Comparison of ENCODE assay signal across 1 cellular context in the genomic region with DNA sequence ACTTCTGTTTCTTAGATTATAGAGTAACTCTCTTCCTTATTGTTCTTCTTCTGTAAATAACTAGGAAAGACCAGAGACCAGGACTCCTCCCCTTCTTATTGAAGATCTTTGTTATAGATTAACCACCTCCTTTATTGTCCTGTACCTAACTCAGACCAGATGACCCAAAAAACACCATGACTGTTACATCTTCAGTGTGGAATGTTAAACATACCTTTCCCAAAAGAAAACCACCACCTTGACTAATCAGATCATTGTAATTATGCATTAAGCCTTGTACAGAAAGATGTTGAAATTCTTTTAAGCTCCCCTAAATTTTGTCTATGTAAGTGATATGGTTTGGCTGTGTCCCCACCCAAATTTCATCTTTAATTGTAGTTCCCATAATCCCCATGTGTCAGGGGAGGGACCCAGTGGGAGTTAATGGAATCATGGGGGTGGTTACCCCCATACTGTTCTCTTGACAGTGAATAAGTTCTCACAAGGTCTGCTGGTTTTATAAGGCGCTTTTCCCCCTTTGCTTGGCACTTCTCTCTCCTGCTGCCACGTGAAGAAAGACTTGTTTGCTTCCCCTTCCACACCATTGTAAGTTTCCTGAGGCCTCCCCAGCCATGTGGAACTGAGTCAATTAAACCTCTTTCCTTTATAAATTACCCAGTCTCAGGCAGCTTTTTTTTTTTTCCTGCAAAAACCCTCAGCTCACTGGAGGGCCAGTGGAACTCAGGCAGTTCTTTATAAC.
TF ChIP-seq lines count a peak whose summit lies in the region.

No MANE protein-coding gene starts in this region.

TF ChIP-seq in HepG2, 621 proteins besides CTCF, POLR2A, EP300 and RAD21 (continued from another document and continues in another):
- TF ChIP-seq ZSCAN30 (CRISPR knock-in tag; IDR thresholded peaks at IDR 0.05) (no peak), FLYWCH1 (CRISPR knock-in tag; IDR thresholded peaks at IDR 0.05) (no peak), RCOR2 (CRISPR knock-in tag; IDR thresholded peaks at IDR 0.05) (peak; percentile 61; the same call in 1 of the 2 replicates), HNRNPLL (IDR thresholded peaks at IDR 0.05; ENCODE audit: low read depth, low read length, poor library complexity, severe bottlenecking) (no peak), IRF2 (CRISPR knock-in tag; IDR thresholded peaks at IDR 0.05) (no peak), ZBTB7B (CRISPR knock-in tag; IDR thresholded peaks at IDR 0.05) (no peak), ZNF496 (CRISPR knock-in tag; IDR thresholded peaks at IDR 0.05; ENCODE audit: insufficient replicate concordance) (no peak), DPF2 (CRISPR knock-in tag; IDR thresholded peaks at IDR 0.05; ENCODE audit: borderline replicate concordance, low read depth) (no peak), KDM4B (CRISPR knock-in tag; IDR thresholded peaks at IDR 0.05) (no peak), ZNF570 (CRISPR knock-in tag; IDR thresholded peaks at IDR 0.05; ENCODE audit: borderline replicate concordance) (no peak), CBX1 (IDR thresholded peaks at IDR 0.05; ENCODE audit: low read depth) (no peak), EZH2 (conservative IDR thresholded peaks at IDR 0.05; ENCODE audit: low read depth, low read length) (no peak), GATA4 (IDR thresholded peaks at IDR 0.05; ENCODE audit: borderline replicate concordance, low read depth) (no peak), SCMH1 (CRISPR knock-in tag; IDR thresholded peaks at IDR 0.05; ENCODE audit: borderline replicate concordance) (no peak), ZNF143 (CRISPR knock-in tag; IDR thresholded peaks at IDR 0.05) (no peak), MIER3 (CRISPR knock-in tag; IDR thresholded peaks at IDR 0.05; ENCODE audit: borderline replicate concordance) (no peak), ZNF720 (CRISPR knock-in tag; IDR thresholded peaks at IDR 0.05) (no peak), SAFB2 (CRISPR knock-in tag; IDR thresholded peaks at IDR 0.05; ENCODE audit: borderline replicate concordance, low read depth) (no peak), NFKBIZ (CRISPR knock-in tag; IDR thresholded peaks at IDR 0.05) (no peak), HMG20A (CRISPR knock-in tag; IDR thresholded peaks at IDR 0.05; ENCODE audit: borderline replicate concordance) (peak; percentile 56; the same call in 1 of the 2 replicates), SMARCE1 (IDR thresholded peaks at IDR 0.05; ENCODE audit: borderline replicate concordance) (no peak), CHD4 (IDR thresholded peaks at IDR 0.05; ENCODE audit: borderline replicate concordance, low read length) (no peak), TBP (CRISPR knock-in tag; IDR thresholded peaks at IDR 0.05) (no peak)
- TF ChIP-seq, protein P1, sequence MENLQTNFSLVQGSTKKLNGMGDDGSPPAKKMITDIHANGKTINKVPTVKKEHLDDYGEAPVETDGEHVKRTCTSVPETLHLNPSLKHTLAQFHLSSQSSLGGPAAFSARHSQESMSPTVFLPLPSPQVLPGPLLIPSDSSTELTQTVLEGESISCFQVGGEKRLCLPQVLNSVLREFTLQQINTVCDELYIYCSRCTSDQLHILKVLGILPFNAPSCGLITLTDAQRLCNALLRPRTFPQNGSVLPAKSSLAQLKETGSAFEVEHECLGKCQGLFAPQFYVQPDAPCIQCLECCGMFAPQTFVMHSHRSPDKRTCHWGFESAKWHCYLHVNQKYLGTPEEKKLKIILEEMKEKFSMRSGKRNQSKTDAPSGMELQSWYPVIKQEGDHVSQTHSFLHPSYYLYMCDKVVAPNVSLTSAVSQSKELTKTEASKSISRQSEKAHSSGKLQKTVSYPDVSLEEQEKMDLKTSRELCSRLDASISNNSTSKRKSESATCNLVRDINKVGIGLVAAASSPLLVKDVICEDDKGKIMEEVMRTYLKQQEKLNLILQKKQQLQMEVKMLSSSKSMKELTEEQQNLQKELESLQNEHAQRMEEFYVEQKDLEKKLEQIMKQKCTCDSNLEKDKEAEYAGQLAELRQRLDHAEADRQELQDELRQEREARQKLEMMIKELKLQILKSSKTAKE (CRISPR knock-in tag; IDR thresholded peaks at IDR 0.05; ENCODE audit: borderline replicate concordance): no peak
- TF ChIP-seq, protein P2, sequence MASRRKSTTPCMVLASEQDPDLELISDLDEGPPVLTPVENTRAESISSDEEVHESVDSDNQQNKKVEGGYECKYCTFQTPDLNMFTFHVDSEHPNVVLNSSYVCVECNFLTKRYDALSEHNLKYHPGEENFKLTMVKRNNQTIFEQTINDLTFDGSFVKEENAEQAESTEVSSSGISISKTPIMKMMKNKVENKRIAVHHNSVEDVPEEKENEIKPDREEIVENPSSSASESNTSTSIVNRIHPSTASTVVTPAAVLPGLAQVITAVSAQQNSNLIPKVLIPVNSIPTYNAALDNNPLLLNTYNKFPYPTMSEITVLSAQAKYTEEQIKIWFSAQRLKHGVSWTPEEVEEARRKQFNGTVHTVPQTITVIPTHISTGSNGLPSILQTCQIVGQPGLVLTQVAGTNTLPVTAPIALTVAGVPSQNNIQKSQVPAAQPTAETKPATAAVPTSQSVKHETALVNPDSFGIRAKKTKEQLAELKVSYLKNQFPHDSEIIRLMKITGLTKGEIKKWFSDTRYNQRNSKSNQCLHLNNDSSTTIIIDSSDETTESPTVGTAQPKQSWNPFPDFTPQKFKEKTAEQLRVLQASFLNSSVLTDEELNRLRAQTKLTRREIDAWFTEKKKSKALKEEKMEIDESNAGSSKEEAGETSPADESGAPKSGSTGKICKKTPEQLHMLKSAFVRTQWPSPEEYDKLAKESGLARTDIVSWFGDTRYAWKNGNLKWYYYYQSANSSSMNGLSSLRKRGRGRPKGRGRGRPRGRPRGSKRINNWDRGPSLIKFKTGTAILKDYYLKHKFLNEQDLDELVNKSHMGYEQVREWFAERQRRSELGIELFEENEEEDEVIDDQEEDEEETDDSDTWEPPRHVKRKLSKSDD (CRISPR knock-in tag; IDR thresholded peaks at IDR 0.05; ENCODE audit: low read depth): no peak
- TF ChIP-seq, protein P3, sequence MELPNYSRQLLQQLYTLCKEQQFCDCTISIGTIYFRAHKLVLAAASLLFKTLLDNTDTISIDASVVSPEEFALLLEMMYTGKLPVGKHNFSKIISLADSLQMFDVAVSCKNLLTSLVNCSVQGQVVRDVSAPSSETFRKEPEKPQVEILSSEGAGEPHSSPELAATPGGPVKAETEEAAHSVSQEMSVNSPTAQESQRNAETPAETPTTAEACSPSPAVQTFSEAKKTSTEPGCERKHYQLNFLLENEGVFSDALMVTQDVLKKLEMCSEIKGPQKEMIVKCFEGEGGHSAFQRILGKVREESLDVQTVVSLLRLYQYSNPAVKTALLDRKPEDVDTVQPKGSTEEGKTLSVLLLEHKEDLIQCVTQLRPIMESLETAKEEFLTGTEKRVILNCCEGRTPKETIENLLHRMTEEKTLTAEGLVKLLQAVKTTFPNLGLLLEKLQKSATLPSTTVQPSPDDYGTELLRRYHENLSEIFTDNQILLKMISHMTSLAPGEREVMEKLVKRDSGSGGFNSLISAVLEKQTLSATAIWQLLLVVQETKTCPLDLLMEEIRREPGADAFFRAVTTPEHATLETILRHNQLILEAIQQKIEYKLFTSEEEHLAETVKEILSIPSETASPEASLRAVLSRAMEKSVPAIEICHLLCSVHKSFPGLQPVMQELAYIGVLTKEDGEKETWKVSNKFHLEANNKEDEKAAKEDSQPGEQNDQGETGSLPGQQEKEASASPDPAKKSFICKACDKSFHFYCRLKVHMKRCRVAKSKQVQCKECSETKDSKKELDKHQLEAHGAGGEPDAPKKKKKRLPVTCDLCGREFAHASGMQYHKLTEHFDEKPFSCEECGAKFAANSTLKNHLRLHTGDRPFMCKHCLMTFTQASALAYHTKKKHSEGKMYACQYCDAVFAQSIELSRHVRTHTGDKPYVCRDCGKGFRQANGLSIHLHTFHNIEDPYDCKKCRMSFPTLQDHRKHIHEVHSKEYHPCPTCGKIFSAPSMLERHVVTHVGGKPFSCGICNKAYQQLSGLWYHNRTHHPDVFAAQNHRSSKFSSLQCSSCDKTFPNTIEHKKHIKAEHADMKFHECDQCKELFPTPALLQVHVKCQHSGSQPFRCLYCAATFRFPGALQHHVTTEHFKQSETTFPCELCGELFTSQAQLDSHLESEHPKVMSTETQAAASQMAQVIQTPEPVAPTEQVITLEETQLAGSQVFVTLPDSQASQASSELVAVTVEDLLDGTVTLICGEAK (IDR thresholded peaks at IDR 0.05): no peak
- TF ChIP-seq, protein P3 (CRISPR knock-in tag; IDR thresholded peaks at IDR 0.05): no peak
- TF ChIP-seq, protein P4, sequence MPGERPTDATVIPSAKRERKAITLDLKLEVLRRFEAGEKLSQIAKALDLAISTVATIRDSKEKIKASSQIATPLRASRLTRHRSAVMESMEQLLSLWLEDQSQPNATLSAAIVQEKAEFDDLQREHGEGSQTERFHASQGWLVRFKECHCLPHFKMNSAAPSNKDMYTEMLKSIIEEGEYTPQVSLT (CRISPR knock-in tag; IDR thresholded peaks at IDR 0.05; ENCODE audit: borderline replicate concordance, low read depth): no peak
- TF ChIP-seq, protein P5, sequence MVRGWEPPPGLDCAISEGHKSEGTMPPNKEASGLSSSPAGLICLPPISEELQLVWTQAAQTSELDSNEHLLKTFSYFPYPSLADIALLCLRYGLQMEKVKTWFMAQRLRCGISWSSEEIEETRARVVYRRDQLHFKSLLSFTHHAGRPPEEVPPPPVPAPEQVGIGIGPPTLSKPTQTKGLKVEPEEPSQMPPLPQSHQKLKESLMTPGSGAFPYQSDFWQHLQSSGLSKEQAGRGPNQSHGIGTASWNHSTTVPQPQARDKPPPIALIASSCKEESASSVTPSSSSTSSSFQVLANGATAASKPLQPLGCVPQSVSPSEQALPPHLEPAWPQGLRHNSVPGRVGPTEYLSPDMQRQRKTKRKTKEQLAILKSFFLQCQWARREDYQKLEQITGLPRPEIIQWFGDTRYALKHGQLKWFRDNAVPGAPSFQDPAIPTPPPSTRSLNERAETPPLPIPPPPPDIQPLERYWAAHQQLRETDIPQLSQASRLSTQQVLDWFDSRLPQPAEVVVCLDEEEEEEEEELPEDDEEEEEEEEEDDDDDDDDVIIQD (CRISPR knock-in tag; IDR thresholded peaks at IDR 0.05; ENCODE audit: low read depth): 0 out of 2 replicates have a peak, but pooled peaks have one; percentile 76
- TF ChIP-seq, protein P6, sequence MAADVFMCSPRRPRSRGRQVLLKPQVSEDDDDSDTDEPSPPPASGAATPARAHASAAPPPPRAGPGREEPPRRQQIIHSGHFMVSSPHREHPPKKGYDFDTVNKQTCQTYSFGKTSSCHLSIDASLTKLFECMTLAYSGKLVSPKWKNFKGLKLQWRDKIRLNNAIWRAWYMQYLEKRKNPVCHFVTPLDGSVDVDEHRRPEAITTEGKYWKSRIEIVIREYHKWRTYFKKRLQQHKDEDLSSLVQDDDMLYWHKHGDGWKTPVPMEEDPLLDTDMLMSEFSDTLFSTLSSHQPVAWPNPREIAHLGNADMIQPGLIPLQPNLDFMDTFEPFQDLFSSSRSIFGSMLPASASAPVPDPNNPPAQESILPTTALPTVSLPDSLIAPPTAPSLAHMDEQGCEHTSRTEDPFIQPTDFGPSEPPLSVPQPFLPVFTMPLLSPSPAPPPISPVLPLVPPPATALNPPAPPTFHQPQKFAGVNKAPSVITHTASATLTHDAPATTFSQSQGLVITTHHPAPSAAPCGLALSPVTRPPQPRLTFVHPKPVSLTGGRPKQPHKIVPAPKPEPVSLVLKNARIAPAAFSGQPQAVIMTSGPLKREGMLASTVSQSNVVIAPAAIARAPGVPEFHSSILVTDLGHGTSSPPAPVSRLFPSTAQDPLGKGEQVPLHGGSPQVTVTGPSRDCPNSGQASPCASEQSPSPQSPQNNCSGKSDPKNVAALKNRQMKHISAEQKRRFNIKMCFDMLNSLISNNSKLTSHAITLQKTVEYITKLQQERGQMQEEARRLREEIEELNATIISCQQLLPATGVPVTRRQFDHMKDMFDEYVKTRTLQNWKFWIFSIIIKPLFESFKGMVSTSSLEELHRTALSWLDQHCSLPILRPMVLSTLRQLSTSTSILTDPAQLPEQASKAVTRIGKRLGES (CRISPR knock-in tag; IDR thresholded peaks at IDR 0.05; ENCODE audit: borderline replicate concordance): no peak
- TF ChIP-seq, protein P7, sequence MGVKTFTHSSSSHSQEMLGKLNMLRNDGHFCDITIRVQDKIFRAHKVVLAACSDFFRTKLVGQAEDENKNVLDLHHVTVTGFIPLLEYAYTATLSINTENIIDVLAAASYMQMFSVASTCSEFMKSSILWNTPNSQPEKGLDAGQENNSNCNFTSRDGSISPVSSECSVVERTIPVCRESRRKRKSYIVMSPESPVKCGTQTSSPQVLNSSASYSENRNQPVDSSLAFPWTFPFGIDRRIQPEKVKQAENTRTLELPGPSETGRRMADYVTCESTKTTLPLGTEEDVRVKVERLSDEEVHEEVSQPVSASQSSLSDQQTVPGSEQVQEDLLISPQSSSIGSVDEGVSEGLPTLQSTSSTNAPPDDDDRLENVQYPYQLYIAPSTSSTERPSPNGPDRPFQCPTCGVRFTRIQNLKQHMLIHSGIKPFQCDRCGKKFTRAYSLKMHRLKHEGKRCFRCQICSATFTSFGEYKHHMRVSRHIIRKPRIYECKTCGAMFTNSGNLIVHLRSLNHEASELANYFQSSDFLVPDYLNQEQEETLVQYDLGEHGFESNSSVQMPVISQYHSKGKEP (CRISPR knock-in tag; IDR thresholded peaks at IDR 0.05): no peak
